ENCODE assay signal across 24 cellular contexts in the genomic region with DNA sequence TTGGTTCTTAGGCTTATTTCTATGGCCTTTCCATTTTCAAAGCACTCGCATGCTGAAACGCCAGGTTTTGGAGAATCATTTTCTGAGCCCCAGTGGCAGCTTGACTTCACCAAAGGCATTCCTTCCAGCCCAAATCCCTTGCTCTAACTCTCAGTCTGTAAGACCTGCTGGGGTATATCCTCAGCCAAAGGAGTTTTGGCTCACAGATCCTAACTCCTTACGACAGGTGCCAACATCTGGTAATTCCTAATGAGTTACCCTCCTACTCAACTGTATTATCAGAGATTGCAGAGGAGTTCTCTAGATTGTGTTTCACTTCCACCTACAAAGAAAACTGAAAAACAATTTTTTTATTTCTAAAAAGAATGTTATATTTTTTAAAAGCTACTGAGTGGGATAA.
"Had no signal": no experiment of that assay in that cellular context is flagged by ENCODE, and none has a peak within 500 bp of the region (broad histone marks: within the 10 kb centered on the region; RNA-seq: fewer than 3 reads in every experiment).

No MANE protein-coding gene starts in this region.

- H3K4me3 ChIP-seq: colonic mucosa, esophagus squamous epithelium, gastrocnemius medialis, heart right ventricle, left lung, lower lobe of right lung had no signal

- H3K27ac ChIP-seq: colonic mucosa, epithelial cell of prostate, esophagus squamous epithelium, gastrocnemius medialis, heart right ventricle, left lung, lower lobe of right lung had no signal

- H3K4me1 ChIP-seq: esophagus squamous epithelium, gastrocnemius medialis, heart right ventricle, left lung, lower lobe of right lung had no signal

- H3K36me3 ChIP-seq: colonic mucosa, esophagus squamous epithelium, gastrocnemius medialis, heart right ventricle, left lung, lower lobe of right lung had no signal

- H3K27ac Mint-ChIP-seq: dendritic cell treated with granulocyte-macrophage colony-stimulating factor and Interleukin-4, amounts not matched to agents 40 ng/mL and 50 ng/mL, for 4 days; effector memory CD8-positive, alpha-beta T cell; endodermal cell had no signal

- ATAC-seq: effector memory CD8-positive, alpha-beta T cell; esophagus mucosa; gastrocnemius medialis; left lung; left ventricle myocardium superior; lower lobe of right lung had no signal

- H3K27me3 Mint-ChIP-seq: dendritic cell treated with granulocyte-macrophage colony-stimulating factor and Interleukin-4, amounts not matched to agents 40 ng/mL and 50 ng/mL, for 4 days had no signal

- DNase-seq: colonic mucosa; cortex of kidney; effector CD8-positive, alpha-beta T cell; effector memory CD8-positive, alpha-beta T cell; endodermal cell; erythroblast; esophagus squamous epithelium; foreskin melanocyte; gastrocnemius medialis; glutamatergic neuron; head of caudate nucleus; heart right ventricle; hippocampal formation; left cardiac atrium; left lung; left ventricle myocardium superior; lower lobe of right lung; midbrain had no signal

- H3K9me3 Mint-ChIP-seq: dendritic cell treated with granulocyte-macrophage colony-stimulating factor and Interleukin-4, amounts not matched to agents 40 ng/mL and 50 ng/mL, for 4 days; effector memory CD8-positive, alpha-beta T cell; endodermal cell had no signal

- FAIRE-seq: endometrium, islet of Langerhans, keratinocyte had no signal

- H3K9me3 ChIP-seq: colonic mucosa, esophagus squamous epithelium, gastrocnemius medialis, heart right ventricle, left lung, lower lobe of right lung had no signal

- H3K4me3 Mint-ChIP-seq: dendritic cell treated with granulocyte-macrophage colony-stimulating factor and Interleukin-4, amounts not matched to agents 40 ng/mL and 50 ng/mL, for 4 days; effector memory CD8-positive, alpha-beta T cell; endodermal cell had no signal

- H3K27me3 ChIP-seq: colonic mucosa, esophagus squamous epithelium, gastrocnemius medialis, heart right ventricle, left lung had no signal
